ENCODE assay signal across 22 cellular contexts in the genomic region with DNA sequence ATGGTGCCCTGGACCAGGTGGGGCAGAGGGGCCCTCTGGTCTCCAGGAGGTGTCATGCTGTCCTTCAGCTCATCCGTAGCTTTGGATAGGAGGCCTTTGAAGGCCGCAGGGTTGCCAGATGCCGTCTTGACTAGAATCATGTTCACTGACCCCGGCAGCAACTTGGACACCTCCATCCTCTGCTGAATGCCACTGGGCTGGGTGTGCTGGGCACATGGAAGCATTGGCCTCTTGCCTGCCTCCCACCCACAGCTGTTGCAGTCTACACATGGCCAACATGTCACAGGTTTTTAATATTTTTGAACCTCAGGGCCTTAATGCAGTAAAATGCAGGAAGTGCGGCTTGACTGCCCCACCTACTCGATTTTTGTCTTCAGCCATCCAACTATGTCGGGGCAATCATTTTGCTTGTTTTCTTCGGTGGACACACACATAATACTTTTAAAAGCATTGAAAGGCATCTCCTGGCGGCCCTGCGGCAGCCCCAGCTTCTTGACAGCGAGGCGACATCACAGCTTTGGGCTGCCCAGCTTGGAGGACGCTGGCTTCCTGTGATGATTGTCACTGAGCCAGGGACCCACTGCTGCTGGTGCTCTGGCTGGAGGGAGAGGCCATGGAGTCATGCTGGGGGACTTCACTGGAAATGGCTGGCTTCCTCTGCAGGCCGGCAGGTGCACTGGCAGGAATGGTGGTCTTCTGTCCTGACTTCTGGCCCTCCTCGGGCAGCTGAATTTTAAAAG.
"Had no signal": no experiment of that assay in that cellular context is flagged by ENCODE, and none has a peak within 500 bp of the region (broad histone marks: within the 10 kb centered on the region; RNA-seq: fewer than 3 reads in every experiment).

No MANE protein-coding gene starts in this region.

- H3K9me3 ChIP-seq: heart left ventricle, left ventricle myocardium inferior, spleen, testis, transverse colon had no signal

- H3K36me3 ChIP-seq: heart left ventricle, left ventricle myocardium inferior, spleen, transverse colon had no signal

- DNase-seq: activated CD4-positive, alpha-beta T cell treated with anti-CD3 and anti-CD28 coated beads for 36 hours; activated CD4-positive, CD25-positive, alpha-beta regulatory T cell; activated effector memory CD4-positive, alpha-beta T cell treated with anti-CD3 and anti-CD28 coated beads, Interleukin-2, amount 50 U/mL, for 16 hours; activated naive CD4-positive, alpha-beta T cell treated with anti-CD3 and anti-CD28 coated beads, Interleukin-2, amount 10 ng/mL, durations not matched to agents 7 days and 5 days; activated naive CD8-positive, alpha-beta T cell treated with anti-CD3 and anti-CD28 coated beads, Interleukin-2, amount 10 ng/mL, durations not matched to agents 7 days and 5 days; activated T-cell treated with anti-CD3 and anti-CD28 coated beads for 4 hours; activated T-cell treated with anti-CD3 and anti-CD28 coated beads, Interleukin-2, amount 50 U/mL, for 72 hours; caudate nucleus; cortex of kidney; foreskin fibroblast; heart left ventricle; left ventricle myocardium inferior; mesendoderm; nucleus accumbens; right cardiac atrium; spleen; stimulated activated CD4-positive, alpha-beta T cell treated with anti-CD3 and anti-CD28 coated beads, Interleukin-2, amount 100 ng/mL, for 48 hours; stimulated activated naive CD8-positive, alpha-beta T cell treated with anti-CD3 and anti-CD28 coated beads, Interleukin-15, Interleukin-2, amounts not matched to agents 100 U/mL and 50 U/mL, for 24 hours; T-helper 1 cell; testis; transverse colon had no signal

- H3K27me3 ChIP-seq: heart left ventricle, spleen, testis, transverse colon had no signal

- H3K27ac ChIP-seq: heart left ventricle, left ventricle myocardium inferior, testis, transverse colon had no signal

- H3K4me3 ChIP-seq: heart left ventricle, left ventricle myocardium inferior, lung, spleen, testis, transverse colon had no signal
